11 cellular contexts compared by ENCODE assay signal in the genomic region with DNA sequence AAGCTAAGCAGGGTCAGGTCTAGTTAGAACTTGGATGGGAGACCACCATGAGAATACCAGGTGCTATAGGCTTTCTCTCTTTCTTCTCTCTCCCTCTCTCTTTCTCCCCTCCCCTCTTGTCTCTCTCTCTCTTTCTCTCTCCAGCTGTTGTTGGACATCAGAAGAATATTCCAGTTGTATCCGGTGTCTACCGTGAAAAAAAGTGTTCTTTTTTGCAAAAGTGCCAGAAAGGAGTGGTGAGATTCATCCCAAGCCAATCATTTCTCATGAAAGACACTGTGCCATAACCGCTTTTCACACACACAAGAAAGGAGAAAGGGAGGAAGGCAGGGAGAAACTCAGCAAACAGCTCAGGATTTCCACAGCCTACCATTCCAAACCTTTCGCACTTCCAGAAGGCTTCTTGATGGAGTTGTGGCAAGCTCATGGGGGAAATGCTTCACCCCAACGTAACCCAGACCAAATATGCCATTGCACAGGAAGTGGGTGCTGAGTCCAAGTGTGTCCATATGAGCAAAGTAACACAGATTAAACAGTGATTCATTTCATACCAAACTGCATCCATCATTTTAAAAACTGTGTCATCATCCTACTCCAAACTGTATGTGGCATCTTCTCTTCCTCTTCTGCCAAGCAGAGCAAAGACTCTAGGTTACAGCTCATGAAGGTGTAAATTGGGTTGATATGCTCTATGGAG.
DNase-seq lines count a peak whose midpoint lies in the region; ATAC-seq and TF ChIP-seq lines count a peak whose summit lies in the region.
"Had no signal": no experiment of that assay in that cellular context is flagged by ENCODE, and none has a peak within 500 bp of the region (broad histone marks: within the 10 kb centered on the region; RNA-seq: fewer than 3 reads in every experiment).

No MANE protein-coding gene starts in this region.

- H3K4me1 ChIP-seq in Panc1 (ENCODE audit: control insufficient read depth, insufficient read depth, low read length), result no peaks in the 10 kb centered on the region

- no TSS peak for BruUV-seq in Panc1 (replicated peaks; lab: Mats Ljungman, UMichigan)

- no peak for TF ChIP-seq CTCF in Panc1 (IDR thresholded peaks at IDR 0.05)

- intact Hi-C loops in Panc1 (cut with micrococcal nuclease; ENCODE audit: unreplicated experiment), result no loop called here

- DNase-seq in SIG-M5 treated with dmso at 0.1 percent for 504 hours (lab: John Stamatoyannopoulos, UW; ENCODE audit: unreplicated experiment), result peak; percentile 16
- no peak for DNase-seq in SIG-M5 (lab: John Stamatoyannopoulos, UW)
- peak; percentile 98 for DNase-seq in Panc1 (ENCODE audit: low read depth, low spot score)
- peak; percentile 97 for DNase-seq in fibroblast of peridontal ligament (ENCODE audit: extremely low read depth)
- peak; percentile 93 for DNase-seq in stromal cell of bone marrow (ENCODE audit: low read depth)
- no peak for DNase-seq in hypothalamus (lab: John Stamatoyannopoulos, UW)
- DNase-seq: 8988T; activated naive CD4-positive, alpha-beta T cell; T-cell had no signal

- no peaks in the 10 kb centered on the region for H3K36me3 ChIP-seq in Panc1 (ENCODE audit: control insufficient read depth, insufficient read depth, low read length)

- no peak overlapping the region for H3K4me3 ChIP-seq in Panc1 (ENCODE audit: low read depth in 2 of 2, low read length in 2 of 2)

- no peaks in the 10 kb centered on the region for H3K27me3 ChIP-seq in Panc1 (ENCODE audit: control insufficient read depth, insufficient read depth, low read length)

- ATAC-seq in Panc1, result peak; percentile 88
- no peak for ATAC-seq in HG02852 (IDR thresholded peaks at IDR 0.05; ENCODE audit: unreplicated experiment)
- no peak for ATAC-seq in HG02571 (IDR thresholded peaks at IDR 0.05; ENCODE audit: unreplicated experiment)
- ATAC-seq: T-cell had no signal

- CTCF ChIA-PET in Panc1 (lab: Charles Lee), result no interaction called here

- no peak overlapping the region for H3K27ac ChIP-seq in Panc1 (ENCODE audit: low read length)

- in situ Hi-C loops in Panc1 (cut with HindIII; ENCODE audit: low pct_unique_long_range_greater_than_20kb, low sequenced_read_pairs), result no loop called here

- POLR2A ChIA-PET in Panc1 (lab: Charles Lee), result interaction anchor here (0.6 kb wide), 1 partner anchor 35 kb away, joined by 4 read pairs; no protein-coding TSS in a partner anchor

- H3K9me3 ChIP-seq in Panc1 (ENCODE audit: control insufficient read depth, insufficient read depth, low read depth, low read length), result no peaks in the 10 kb centered on the region

Comparison
In these comparisons a context has a peak if more than half of its experiments do, and no peak if none do; other contexts are left out.
1. DNase-seq: peak in SIG-M5 treated with dmso at 0.1 percent for 504 hours (single experiment), Panc1 (single experiment), fibroblast of peridontal ligament (single experiment) and stromal cell of bone marrow (single experiment); none in SIG-M5 (single experiment) and hypothalamus (0 of 51).